1 cellular context compared by ENCODE assay signal in the genomic region with DNA sequence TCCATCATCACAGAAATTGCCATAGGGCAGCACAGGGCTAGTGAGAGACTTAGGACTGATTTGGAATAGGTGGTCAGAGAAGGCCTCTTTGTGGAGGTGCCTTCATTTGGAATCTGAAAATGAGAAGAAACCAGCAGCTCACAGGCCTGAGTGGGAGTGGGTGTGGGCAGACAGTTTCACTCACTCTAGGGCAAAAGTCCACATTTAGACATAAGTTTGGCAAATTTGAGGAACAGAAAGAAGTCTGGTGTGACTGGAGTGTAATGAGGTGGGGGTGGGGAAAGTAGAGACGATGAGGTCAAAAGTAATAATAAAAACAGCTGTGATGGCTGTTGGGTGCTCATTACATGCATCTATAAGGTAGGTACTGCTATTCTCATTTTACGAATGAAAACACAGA.
TF ChIP-seq lines count a peak whose summit lies in the region.

No MANE protein-coding gene starts in this region.

TF ChIP-seq in GM12878, 131 proteins besides CTCF, POLR2A, EP300 and RAD21 (continued from another document and continues in another):
- TF ChIP-seq, protein P1, sequence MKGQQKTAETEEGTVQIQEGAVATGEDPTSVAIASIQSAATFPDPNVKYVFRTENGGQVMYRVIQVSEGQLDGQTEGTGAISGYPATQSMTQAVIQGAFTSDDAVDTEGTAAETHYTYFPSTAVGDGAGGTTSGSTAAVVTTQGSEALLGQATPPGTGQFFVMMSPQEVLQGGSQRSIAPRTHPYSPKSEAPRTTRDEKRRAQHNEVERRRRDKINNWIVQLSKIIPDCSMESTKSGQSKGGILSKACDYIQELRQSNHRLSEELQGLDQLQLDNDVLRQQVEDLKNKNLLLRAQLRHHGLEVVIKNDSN (IDR thresholded peaks at IDR 0.05; ENCODE audit: borderline replicate concordance, extremely low read length, insufficient read depth, low read depth, low read length): no peak
- TF ChIP-seq BACH1 (IDR thresholded peaks at IDR 0.05; ENCODE audit: borderline replicate concordance): peak; percentile 93; the same call in 1 of the 2 replicates
- peak; percentile 99 for TF ChIP-seq NFIC (IDR thresholded peaks at IDR 0.05; ENCODE audit: low read depth, low read length)
- TF ChIP-seq, protein P2, sequence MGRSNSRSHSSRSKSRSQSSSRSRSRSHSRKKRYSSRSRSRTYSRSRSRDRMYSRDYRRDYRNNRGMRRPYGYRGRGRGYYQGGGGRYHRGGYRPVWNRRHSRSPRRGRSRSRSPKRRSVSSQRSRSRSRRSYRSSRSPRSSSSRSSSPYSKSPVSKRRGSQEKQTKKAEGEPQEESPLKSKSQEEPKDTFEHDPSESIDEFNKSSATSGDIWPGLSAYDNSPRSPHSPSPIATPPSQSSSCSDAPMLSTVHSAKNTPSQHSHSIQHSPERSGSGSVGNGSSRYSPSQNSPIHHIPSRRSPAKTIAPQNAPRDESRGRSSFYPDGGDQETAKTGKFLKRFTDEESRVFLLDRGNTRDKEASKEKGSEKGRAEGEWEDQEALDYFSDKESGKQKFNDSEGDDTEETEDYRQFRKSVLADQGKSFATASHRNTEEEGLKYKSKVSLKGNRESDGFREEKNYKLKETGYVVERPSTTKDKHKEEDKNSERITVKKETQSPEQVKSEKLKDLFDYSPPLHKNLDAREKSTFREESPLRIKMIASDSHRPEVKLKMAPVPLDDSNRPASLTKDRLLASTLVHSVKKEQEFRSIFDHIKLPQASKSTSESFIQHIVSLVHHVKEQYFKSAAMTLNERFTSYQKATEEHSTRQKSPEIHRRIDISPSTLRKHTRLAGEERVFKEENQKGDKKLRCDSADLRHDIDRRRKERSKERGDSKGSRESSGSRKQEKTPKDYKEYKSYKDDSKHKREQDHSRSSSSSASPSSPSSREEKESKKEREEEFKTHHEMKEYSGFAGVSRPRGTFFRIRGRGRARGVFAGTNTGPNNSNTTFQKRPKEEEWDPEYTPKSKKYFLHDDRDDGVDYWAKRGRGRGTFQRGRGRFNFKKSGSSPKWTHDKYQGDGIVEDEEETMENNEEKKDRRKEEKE (IDR thresholded peaks at IDR 0.05): no peak
- no peak; the same call in 1 of the 2 replicates for TF ChIP-seq ESRRA (IDR thresholded peaks at IDR 0.05; ENCODE audit: low read length)
- TF ChIP-seq YY1 (IDR thresholded peaks at IDR 0.05; ENCODE audit: low read depth, low read length): peak; percentile 54; the same call in 1 of the 2 replicates
- peak; percentile 90 for TF ChIP-seq BMI1 (IDR thresholded peaks at IDR 0.05; ENCODE audit: borderline replicate concordance)
- peak; percentile 80 for TF ChIP-seq PML (IDR thresholded peaks at IDR 0.05; ENCODE audit: low read length)
- TF ChIP-seq, protein P3, sequence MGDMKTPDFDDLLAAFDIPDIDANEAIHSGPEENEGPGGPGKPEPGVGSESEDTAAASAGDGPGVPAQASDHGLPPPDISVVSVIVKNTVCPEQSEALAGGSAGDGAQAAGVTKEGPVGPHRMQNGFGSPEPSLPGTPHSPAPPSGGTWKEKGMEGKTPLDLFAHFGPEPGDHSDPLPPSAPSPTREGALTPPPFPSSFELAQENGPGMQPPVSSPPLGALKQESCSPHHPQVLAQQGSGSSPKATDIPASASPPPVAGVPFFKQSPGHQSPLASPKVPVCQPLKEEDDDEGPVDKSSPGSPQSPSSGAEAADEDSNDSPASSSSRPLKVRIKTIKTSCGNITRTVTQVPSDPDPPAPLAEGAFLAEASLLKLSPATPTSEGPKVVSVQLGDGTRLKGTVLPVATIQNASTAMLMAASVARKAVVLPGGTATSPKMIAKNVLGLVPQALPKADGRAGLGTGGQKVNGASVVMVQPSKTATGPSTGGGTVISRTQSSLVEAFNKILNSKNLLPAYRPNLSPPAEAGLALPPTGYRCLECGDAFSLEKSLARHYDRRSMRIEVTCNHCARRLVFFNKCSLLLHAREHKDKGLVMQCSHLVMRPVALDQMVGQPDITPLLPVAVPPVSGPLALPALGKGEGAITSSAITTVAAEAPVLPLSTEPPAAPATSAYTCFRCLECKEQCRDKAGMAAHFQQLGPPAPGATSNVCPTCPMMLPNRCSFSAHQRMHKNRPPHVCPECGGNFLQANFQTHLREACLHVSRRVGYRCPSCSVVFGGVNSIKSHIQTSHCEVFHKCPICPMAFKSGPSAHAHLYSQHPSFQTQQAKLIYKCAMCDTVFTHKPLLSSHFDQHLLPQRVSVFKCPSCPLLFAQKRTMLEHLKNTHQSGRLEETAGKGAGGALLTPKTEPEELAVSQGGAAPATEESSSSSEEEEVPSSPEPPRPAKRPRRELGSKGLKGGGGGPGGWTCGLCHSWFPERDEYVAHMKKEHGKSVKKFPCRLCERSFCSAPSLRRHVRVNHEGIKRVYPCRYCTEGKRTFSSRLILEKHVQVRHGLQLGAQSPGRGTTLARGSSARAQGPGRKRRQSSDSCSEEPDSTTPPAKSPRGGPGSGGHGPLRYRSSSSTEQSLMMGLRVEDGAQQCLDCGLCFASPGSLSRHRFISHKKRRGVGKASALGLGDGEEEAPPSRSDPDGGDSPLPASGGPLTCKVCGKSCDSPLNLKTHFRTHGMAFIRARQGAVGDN (IDR thresholded peaks at IDR 0.05): peak; percentile 31; the same call in 1 of the 2 replicates
- TF ChIP-seq, protein P4, sequence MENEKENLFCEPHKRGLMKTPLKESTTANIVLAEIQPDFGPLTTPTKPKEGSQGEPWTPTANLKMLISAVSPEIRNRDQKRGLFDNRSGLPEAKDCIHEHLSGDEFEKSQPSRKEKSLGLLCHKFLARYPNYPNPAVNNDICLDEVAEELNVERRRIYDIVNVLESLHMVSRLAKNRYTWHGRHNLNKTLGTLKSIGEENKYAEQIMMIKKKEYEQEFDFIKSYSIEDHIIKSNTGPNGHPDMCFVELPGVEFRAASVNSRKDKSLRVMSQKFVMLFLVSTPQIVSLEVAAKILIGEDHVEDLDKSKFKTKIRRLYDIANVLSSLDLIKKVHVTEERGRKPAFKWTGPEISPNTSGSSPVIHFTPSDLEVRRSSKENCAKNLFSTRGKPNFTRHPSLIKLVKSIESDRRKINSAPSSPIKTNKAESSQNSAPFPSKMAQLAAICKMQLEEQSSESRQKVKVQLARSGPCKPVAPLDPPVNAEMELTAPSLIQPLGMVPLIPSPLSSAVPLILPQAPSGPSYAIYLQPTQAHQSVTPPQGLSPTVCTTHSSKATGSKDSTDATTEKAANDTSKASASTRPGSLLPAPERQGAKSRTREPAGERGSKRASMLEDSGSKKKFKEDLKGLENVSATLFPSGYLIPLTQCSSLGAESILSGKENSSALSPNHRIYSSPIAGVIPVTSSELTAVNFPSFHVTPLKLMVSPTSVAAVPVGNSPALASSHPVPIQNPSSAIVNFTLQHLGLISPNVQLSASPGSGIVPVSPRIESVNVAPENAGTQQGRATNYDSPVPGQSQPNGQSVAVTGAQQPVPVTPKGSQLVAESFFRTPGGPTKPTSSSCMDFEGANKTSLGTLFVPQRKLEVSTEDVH (IDR thresholded peaks at IDR 0.05; ENCODE audit: low read depth, partially characterized antibody): peak; percentile 66
- peak; percentile 91 for TF ChIP-seq GATAD2B (conservative IDR thresholded peaks at IDR 0.05; ENCODE audit: low read depth)
- no peak for TF ChIP-seq NFYA (IDR thresholded peaks at IDR 0.05; ENCODE audit: borderline replicate concordance, low read depth, low read length)
- TF ChIP-seq KAT2A (conservative IDR thresholded peaks at IDR 0.05; ENCODE audit: control insufficient read depth, low read depth, low read length): no peak
- TF ChIP-seq ETV6 (conservative IDR thresholded peaks at IDR 0.05 in 1 of 2, IDR thresholded peaks at IDR 0.05 in 1 of 2; ENCODE audit: borderline replicate concordance in 1 of 2, low read depth in 1 of 2): peak in 1 of 2 experiments; percentile 88; a peak in 2 of 4 replicates
- TF ChIP-seq FOXK2 (IDR thresholded peaks at IDR 0.05): no peak
- TF ChIP-seq, protein P5, sequence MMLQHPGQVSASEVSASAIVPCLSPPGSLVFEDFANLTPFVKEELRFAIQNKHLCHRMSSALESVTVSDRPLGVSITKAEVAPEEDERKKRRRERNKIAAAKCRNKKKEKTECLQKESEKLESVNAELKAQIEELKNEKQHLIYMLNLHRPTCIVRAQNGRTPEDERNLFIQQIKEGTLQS (IDR thresholded peaks at IDR 0.05; ENCODE audit: borderline replicate concordance, extremely low read depth, low read depth, low read length): no peak
- TF ChIP-seq MEF2B (IDR thresholded peaks at IDR 0.05; ENCODE audit: partially characterized antibody, poor library complexity, severe bottlenecking): peak; percentile 96
- TF ChIP-seq, protein P6, sequence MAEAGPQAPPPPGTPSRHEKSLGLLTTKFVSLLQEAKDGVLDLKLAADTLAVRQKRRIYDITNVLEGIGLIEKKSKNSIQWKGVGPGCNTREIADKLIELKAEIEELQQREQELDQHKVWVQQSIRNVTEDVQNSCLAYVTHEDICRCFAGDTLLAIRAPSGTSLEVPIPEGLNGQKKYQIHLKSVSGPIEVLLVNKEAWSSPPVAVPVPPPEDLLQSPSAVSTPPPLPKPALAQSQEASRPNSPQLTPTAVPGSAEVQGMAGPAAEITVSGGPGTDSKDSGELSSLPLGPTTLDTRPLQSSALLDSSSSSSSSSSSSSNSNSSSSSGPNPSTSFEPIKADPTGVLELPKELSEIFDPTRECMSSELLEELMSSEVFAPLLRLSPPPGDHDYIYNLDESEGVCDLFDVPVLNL (IDR thresholded peaks at IDR 0.05; ENCODE audit: low read depth, low read length): no peak
- peak; percentile 100 for TF ChIP-seq TBL1XR1 (IDR thresholded peaks at IDR 0.05; ENCODE audit: low read depth, low read length)
- no peak for TF ChIP-seq SIX5 (IDR thresholded peaks at IDR 0.05; ENCODE audit: low read depth, low read length, severe bottlenecking)
- TF ChIP-seq, protein P7, sequence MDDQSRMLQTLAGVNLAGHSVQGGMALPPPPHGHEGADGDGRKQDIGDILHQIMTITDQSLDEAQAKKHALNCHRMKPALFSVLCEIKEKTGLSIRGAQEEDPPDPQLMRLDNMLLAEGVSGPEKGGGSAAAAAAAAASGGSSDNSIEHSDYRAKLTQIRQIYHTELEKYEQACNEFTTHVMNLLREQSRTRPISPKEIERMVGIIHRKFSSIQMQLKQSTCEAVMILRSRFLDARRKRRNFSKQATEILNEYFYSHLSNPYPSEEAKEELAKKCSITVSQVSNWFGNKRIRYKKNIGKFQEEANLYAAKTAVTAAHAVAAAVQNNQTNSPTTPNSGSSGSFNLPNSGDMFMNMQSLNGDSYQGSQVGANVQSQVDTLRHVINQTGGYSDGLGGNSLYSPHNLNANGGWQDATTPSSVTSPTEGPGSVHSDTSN (IDR thresholded peaks at IDR 0.05; ENCODE audit: insufficient replicate concordance, low read depth, low read length): no peak
- no peak for TF ChIP-seq SUPT20H (IDR thresholded peaks at IDR 0.05; ENCODE audit: borderline replicate concordance, control insufficient read depth, low read depth, low read length)
- TF ChIP-seq NFXL1 (IDR thresholded peaks at IDR 0.05; ENCODE audit: borderline replicate concordance): no peak
- peak; percentile 93; the same call in 1 of the 2 replicates for TF ChIP-seq ZBED1 (IDR thresholded peaks at IDR 0.05; ENCODE audit: borderline replicate concordance)
- TF ChIP-seq RFX5 (IDR thresholded peaks at IDR 0.05; ENCODE audit: low read depth, low read length): no peak
- no peak for TF ChIP-seq PAX8 (IDR thresholded peaks at IDR 0.05)
- TF ChIP-seq ZNF274 (IDR thresholded peaks at IDR 0.05; ENCODE audit: insufficient read depth, insufficient read length): no peak
- TF ChIP-seq SMAD5 (IDR thresholded peaks at IDR 0.05; ENCODE audit: low read depth): no peak
- TF ChIP-seq CBFB (IDR thresholded peaks at IDR 0.05; ENCODE audit: low read depth): peak; percentile 78; the same call in 1 of the 2 replicates
- TF ChIP-seq ASH2L (IDR thresholded peaks at IDR 0.05; ENCODE audit: borderline replicate concordance, low read depth): no peak
- TF ChIP-seq, protein P8, sequence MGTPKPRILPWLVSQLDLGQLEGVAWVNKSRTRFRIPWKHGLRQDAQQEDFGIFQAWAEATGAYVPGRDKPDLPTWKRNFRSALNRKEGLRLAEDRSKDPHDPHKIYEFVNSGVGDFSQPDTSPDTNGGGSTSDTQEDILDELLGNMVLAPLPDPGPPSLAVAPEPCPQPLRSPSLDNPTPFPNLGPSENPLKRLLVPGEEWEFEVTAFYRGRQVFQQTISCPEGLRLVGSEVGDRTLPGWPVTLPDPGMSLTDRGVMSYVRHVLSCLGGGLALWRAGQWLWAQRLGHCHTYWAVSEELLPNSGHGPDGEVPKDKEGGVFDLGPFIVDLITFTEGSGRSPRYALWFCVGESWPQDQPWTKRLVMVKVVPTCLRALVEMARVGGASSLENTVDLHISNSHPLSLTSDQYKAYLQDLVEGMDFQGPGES (IDR thresholded peaks at IDR 0.05): no peak
- TF ChIP-seq RUNX3 (IDR thresholded peaks at IDR 0.05; ENCODE audit: low read length): peak; percentile 97
- no peak for TF ChIP-seq RB1 (IDR thresholded peaks at IDR 0.05; ENCODE audit: borderline replicate concordance)
- no peak for TF ChIP-seq FOS (IDR thresholded peaks at IDR 0.05; ENCODE audit: borderline replicate concordance, extremely low read depth, insufficient read length)
- TF ChIP-seq LARP7 (IDR thresholded peaks at IDR 0.05): no peak
- TF ChIP-seq BRCA1 (IDR thresholded peaks at IDR 0.05; ENCODE audit: low read depth, low read length): no peak
- peak; percentile 99 for TF ChIP-seq MTA3 (IDR thresholded peaks at IDR 0.05; ENCODE audit: borderline replicate concordance, low read length)
- TF ChIP-seq CREM (IDR thresholded peaks at IDR 0.05; ENCODE audit: low read depth): peak; percentile 95
- TF ChIP-seq, protein P9, sequence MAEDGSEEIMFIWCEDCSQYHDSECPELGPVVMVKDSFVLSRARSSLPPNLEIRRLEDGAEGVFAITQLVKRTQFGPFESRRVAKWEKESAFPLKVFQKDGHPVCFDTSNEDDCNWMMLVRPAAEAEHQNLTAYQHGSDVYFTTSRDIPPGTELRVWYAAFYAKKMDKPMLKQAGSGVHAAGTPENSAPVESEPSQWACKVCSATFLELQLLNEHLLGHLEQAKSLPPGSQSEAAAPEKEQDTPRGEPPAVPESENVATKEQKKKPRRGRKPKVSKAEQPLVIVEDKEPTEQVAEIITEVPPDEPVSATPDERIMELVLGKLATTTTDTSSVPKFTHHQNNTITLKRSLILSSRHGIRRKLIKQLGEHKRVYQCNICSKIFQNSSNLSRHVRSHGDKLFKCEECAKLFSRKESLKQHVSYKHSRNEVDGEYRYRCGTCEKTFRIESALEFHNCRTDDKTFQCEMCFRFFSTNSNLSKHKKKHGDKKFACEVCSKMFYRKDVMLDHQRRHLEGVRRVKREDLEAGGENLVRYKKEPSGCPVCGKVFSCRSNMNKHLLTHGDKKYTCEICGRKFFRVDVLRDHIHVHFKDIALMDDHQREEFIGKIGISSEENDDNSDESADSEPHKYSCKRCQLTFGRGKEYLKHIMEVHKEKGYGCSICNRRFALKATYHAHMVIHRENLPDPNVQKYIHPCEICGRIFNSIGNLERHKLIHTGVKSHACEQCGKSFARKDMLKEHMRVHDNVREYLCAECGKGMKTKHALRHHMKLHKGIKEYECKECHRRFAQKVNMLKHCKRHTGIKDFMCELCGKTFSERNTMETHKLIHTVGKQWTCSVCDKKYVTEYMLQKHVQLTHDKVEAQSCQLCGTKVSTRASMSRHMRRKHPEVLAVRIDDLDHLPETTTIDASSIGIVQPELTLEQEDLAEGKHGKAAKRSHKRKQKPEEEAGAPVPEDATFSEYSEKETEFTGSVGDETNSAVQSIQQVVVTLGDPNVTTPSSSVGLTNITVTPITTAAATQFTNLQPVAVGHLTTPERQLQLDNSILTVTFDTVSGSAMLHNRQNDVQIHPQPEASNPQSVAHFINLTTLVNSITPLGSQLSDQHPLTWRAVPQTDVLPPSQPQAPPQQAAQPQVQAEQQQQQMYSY (CRISPR knock-in tag; IDR thresholded peaks at IDR 0.05): no peak
- peak; percentile 79 for TF ChIP-seq RELA (IDR thresholded peaks at IDR 0.05; ENCODE audit: borderline replicate concordance, partially characterized antibody)
- TF ChIP-seq CHD2 (IDR thresholded peaks at IDR 0.05; ENCODE audit: borderline replicate concordance, low read depth, low read length): peak; percentile 93
- no peak for TF ChIP-seq KDM1A (IDR thresholded peaks at IDR 0.05; ENCODE audit: borderline replicate concordance)
- no peak; the same call in 1 of the 2 replicates for TF ChIP-seq NR2C1 (IDR thresholded peaks at IDR 0.05)
